In genomic region chr6:32240686-32241085, GRCh38 we compare ENCODE assay signal across 1 cellular context.
TF ChIP-seq lines count a peak whose summit lies in the region.

No MANE protein-coding gene starts in this region.

TF ChIP-seq in K562, 482 proteins besides CTCF, POLR2A, EP300 and RAD21:
- TF ChIP-seq ZNF354B (CRISPR knock-in tag; IDR thresholded peaks at IDR 0.05), result no peak
- 0 out of 4 replicates have a peak, but pooled peaks of 1 of the 2 experiments have one; percentile 28 for TF ChIP-seq TRIM24 (IDR thresholded peaks at IDR 0.05)
- TF ChIP-seq RBM25 (IDR thresholded peaks at IDR 0.05; ENCODE audit: low read depth, low read length, severe bottlenecking), result no peak
- TF ChIP-seq ZNF449 (CRISPR knock-in tag; IDR thresholded peaks at IDR 0.05), result no peak
- TF ChIP-seq OTX1 (CRISPR knock-in tag; IDR thresholded peaks at IDR 0.05), result peak; percentile 55; the same call in 1 of the 2 replicates
- TF ChIP-seq RBM15 (IDR thresholded peaks at IDR 0.05; ENCODE audit: insufficient read depth, low read length), result no peak
- peak; percentile 94 for TF ChIP-seq ESRRA (IDR thresholded peaks at IDR 0.05; ENCODE audit: borderline replicate concordance, low read depth)
- TF ChIP-seq NR2C1 (IDR thresholded peaks at IDR 0.05), result peak; percentile 48; the same call in 1 of the 2 replicates
- TF ChIP-seq NR2C1 (tag; IDR thresholded peaks at IDR 0.05), result peak; percentile 56
